35 cellular contexts compared by ENCODE assay signal in the genomic region with DNA sequence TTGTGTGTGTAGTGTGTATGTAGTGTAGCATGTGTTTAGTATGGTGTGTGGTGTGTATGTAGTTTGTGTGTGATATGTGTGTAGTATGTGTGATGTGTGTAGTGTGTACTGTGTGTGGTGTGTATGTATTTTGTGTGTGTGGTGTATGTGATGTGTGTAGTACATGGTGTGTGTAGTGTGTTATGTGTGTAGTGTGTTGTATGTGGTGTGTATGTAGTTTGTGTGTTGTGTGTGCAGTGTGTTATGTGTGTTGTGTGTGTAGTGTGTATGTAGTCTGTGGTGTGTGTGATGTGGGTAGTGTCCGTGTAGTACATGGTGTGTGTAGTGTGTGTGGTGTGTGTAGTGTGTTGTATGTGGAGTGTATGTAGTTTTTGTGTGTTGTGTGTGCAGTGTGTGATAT. TPM values are rescaled to one million over a fixed set of nuclear protein-coding genes. Genes with fewer than 3 reads are reported as not detected.
"Had no signal": no experiment of that assay in that cellular context is flagged by ENCODE, and none has a peak within 500 bp of the region (broad histone marks: within the 10 kb centered on the region; RNA-seq: fewer than 3 reads in every experiment).

No MANE protein-coding gene starts in this region.

- H3K36me3 ChIP-seq: adrenal gland, gastrocnemius medialis, prostate gland, sigmoid colon, tibial artery had no signal

- H3K9me3 Mint-ChIP-seq: activated T-cell treated with anti-CD3 and anti-CD28 coated beads, Interleukin-2, amount 50 U/mL, for 72 hours; mesothelial cell of epicardium; naive B cell; nephron progenitor cell; stimulated activated memory B cell treated with anti-CD40 and anti-IgM and Interleukin-4, amounts not matched to agents 10 μg/mL and 1 μg/mL and 100 μg/mL, for 72 hours; stimulated activated naive CD8-positive, alpha-beta T cell treated with anti-CD3 and anti-CD28 coated beads, Interleukin-15, amount 100 ng/mL, for 72 hours had no signal

- H3K4me1 Mint-ChIP-seq: mesothelial cell of epicardium; stimulated activated naive CD8-positive, alpha-beta T cell treated with anti-CD3 and anti-CD28 coated beads, Interleukin-15, amount 100 ng/mL, for 72 hours had no signal

- H3K27ac Mint-ChIP-seq: activated naive CD8-positive, alpha-beta T cell; activated T-cell treated with anti-CD3 and anti-CD28 coated beads, Interleukin-2, amount 50 U/mL, for 72 hours; mesothelial cell of epicardium; naive B cell; nephron progenitor cell; stimulated activated memory B cell treated with anti-CD40 and anti-IgM and Interleukin-4, amounts not matched to agents 10 μg/mL and 1 μg/mL and 100 μg/mL, for 72 hours; stimulated activated naive CD8-positive, alpha-beta T cell treated with anti-CD3 and anti-CD28 coated beads, Interleukin-15, amount 100 ng/mL, for 72 hours had no signal

- H3K27me3 Mint-ChIP-seq: activated naive CD8-positive, alpha-beta T cell; naive B cell; stimulated activated memory B cell treated with anti-CD40 and anti-IgM and Interleukin-4, amounts not matched to agents 10 μg/mL and 1 μg/mL and 100 μg/mL, for 72 hours had no signal

- FAIRE-seq: colon, pancreas, TTC549 had no signal

- H3K9me3 ChIP-seq: adrenal gland, body of pancreas, gastrocnemius medialis, pancreas, prostate gland, sigmoid colon, tibial artery had no signal

- H3K4me3 ChIP-seq: adrenal gland, body of pancreas, gastrocnemius medialis, pancreas, prostate gland, sigmoid colon, smooth muscle cell, tibial artery had no signal

- ATAC-seq: activated T-cell treated with anti-CD3 and anti-CD28 coated beads, Interleukin-2, amount 50 U/mL, for 72 hours; body of pancreas; gastrocnemius medialis; left cardiac atrium; left ventricle myocardium superior; pancreas; stimulated activated memory B cell treated with anti-CD40 and anti-IgM and Interleukin-4, amounts not matched to agents 10 μg/mL and 1 μg/mL and 100 μg/mL, for 72 hours; stimulated activated naive CD8-positive, alpha-beta T cell treated with anti-CD3 and anti-CD28 coated beads, Interleukin-15, amount 100 ng/mL, for 72 hours had no signal

- H3K27me3 ChIP-seq: adrenal gland, body of pancreas, gastrocnemius medialis, pancreas, sigmoid colon, tibial artery had no signal

- H3K4me1 ChIP-seq: adrenal gland, body of pancreas, pancreas, prostate gland, sigmoid colon, tibial artery had no signal

- H3K36me3 Mint-ChIP-seq: activated naive CD8-positive, alpha-beta T cell; mesothelial cell of epicardium had no signal

- H3K27ac ChIP-seq: adrenal gland, body of pancreas, gastrocnemius medialis, pancreas, prostate gland, sigmoid colon, tibial artery, VCaP had no signal

- DNase-seq: activated CD4-positive, alpha-beta T cell treated with anti-CD3 and anti-CD28 coated beads for 4 hours; activated CD4-positive, alpha-beta T cell treated with anti-CD3 and anti-CD28 coated beads, Interleukin-2, amount 50 U/mL, for 4 hours; activated naive CD4-positive, alpha-beta T cell; activated T-cell treated with anti-CD3 and anti-CD28 coated beads for 4 hours; activated T-cell treated with anti-CD3 and anti-CD28 coated beads, Interleukin-2, amount 50 U/mL, for 72 hours; adrenal gland; aorta; body of pancreas; effector memory CD4-positive, alpha-beta T cell; gastrocnemius medialis; glutamatergic neuron; left cardiac atrium; left ventricle myocardium superior; naive B cell; nephron progenitor cell; nucleus accumbens; pancreas; retina; sigmoid colon; stimulated activated CD4-positive, alpha-beta T cell treated with anti-CD3 and anti-CD28 coated beads, Interleukin-1b, Interleukin-23, amount 100 ng/mL, for 48 hours; stimulated activated CD4-positive, alpha-beta T cell treated with anti-CD3 and anti-CD28 coated beads, Interleukin-4, amount 100 ng/mL, for 4 hours; stimulated activated CD8-positive, alpha-beta memory T cell treated with anti-CD3 and anti-CD28 coated beads, Interleukin-4, amount 100 ng/mL, for 48 hours; stimulated activated naive CD8-positive, alpha-beta T cell treated with anti-CD3 and anti-CD28 coated beads, Interleukin-15, amount 100 ng/mL, for 72 hours; substantia nigra; T-helper 9 cell; tibial artery had no signal

- H3K4me3 Mint-ChIP-seq: activated naive CD8-positive, alpha-beta T cell; activated T-cell treated with anti-CD3 and anti-CD28 coated beads, Interleukin-2, amount 50 U/mL, for 72 hours; mesothelial cell of epicardium; naive B cell; nephron progenitor cell; stimulated activated memory B cell treated with anti-CD40 and anti-IgM and Interleukin-4, amounts not matched to agents 10 μg/mL and 1 μg/mL and 100 μg/mL, for 72 hours; stimulated activated naive CD8-positive, alpha-beta T cell treated with anti-CD3 and anti-CD28 coated beads, Interleukin-15, amount 100 ng/mL, for 72 hours had no signal

- H3K4me2 ChIP-seq: smooth muscle cell had no signal

RNA-seq across cellular contexts. Expression of a gene that starts 40.0 kb away (rescaled TPM):
- total RNA-seq: lung microvascular endothelial cell had no signal
- polyA plus RNA-seq: smooth muscle cell had no signal
